In genomic region chr10:129096340-129096984, GRCh38 we compare ENCODE assay signal across 17 cellular contexts.
A peak's percentile ranks its signal among the peaks of the same experiment; 100 is the strongest.
DNase-seq lines count a peak whose midpoint lies in the region; ATAC-seq and TF ChIP-seq lines count a peak whose summit lies in the region.
"Had no signal": no experiment of that assay in that cellular context is flagged by ENCODE, and none has a peak within 500 bp of the region (broad histone marks: within the 10 kb centered on the region; RNA-seq: fewer than 3 reads in every experiment).

No MANE protein-coding gene starts in this region.

- no peaks in the 10 kb centered on the region for H3K9me3 Mint-ChIP-seq in chondrocyte (ENCODE audit: low read depth)
- no peaks in the 10 kb centered on the region for H3K9me3 Mint-ChIP-seq in activated CD4-positive, alpha-beta memory T cell treated with anti-CD3 and anti-CD28 coated beads for 36 hours
- H3K9me3 Mint-ChIP-seq: endodermal cell, immature natural killer cell had no signal

- CTCF ChIA-PET in activated CD4-positive, alpha-beta memory T cell treated with anti-CD3 and anti-CD28 coated beads for 36 hours (lab: Charles Lee): no interaction called here

- H3K4me3 ChIP-seq in tibial artery: no peak overlapping the region
- H3K4me3 ChIP-seq: ovary, upper lobe of left lung had no signal

- peaks cover 0 to 38% (median 32%) of the 10 kb centered on the region in 4 donors for H3K4me1 ChIP-seq in tibial artery

- intact Hi-C loops in tibial artery (cut with DNase I; ENCODE audit: low total_unique reads): no loop called here
- intact Hi-C loops in activated CD4-positive, alpha-beta memory T cell treated with anti-CD3 and anti-CD28 coated beads for 36 hours (cut with micrococcal nuclease): no loop called here

- peak overlapping the region; percentile 43 to 58 for H3K27ac ChIP-seq in tibial artery
- H3K27ac ChIP-seq: ovary, upper lobe of left lung had no signal

- H3K27me3 Mint-ChIP-seq in chondrocyte (ENCODE audit: low read depth): peaks cover 8% of the 10 kb centered on the region
- no peaks in the 10 kb centered on the region for H3K27me3 Mint-ChIP-seq in activated CD4-positive, alpha-beta memory T cell treated with anti-CD3 and anti-CD28 coated beads for 36 hours

- POLR2A ChIA-PET in activated CD4-positive, alpha-beta memory T cell treated with anti-CD3 and anti-CD28 coated beads for 36 hours (lab: Charles Lee): no interaction called here

- H3K4me3 Mint-ChIP-seq in chondrocyte (ENCODE audit: unreplicated experiment): peak overlapping the region; percentile 33
- H3K4me3 Mint-ChIP-seq in activated CD4-positive, alpha-beta memory T cell treated with anti-CD3 and anti-CD28 coated beads for 36 hours: no peak overlapping the region
- H3K4me3 Mint-ChIP-seq: endodermal cell, immature natural killer cell had no signal

- no peaks in the 10 kb centered on the region for H3K27me3 ChIP-seq in tibial artery
- H3K27me3 ChIP-seq: ovary, upper lobe of left lung had no signal

- H3K36me3 ChIP-seq in tibial artery: no peaks in the 10 kb centered on the region
- H3K36me3 ChIP-seq: ovary, upper lobe of left lung had no signal

- peak overlapping the region; percentile 93 for H3K27ac Mint-ChIP-seq in chondrocyte (ENCODE audit: unreplicated experiment)
- no peak overlapping the region for H3K27ac Mint-ChIP-seq in activated CD4-positive, alpha-beta memory T cell treated with anti-CD3 and anti-CD28 coated beads for 36 hours
- H3K27ac Mint-ChIP-seq: endodermal cell, immature natural killer cell had no signal

- H3K4me1 Mint-ChIP-seq in chondrocyte (ENCODE audit: low read depth): peaks cover 35% of the 10 kb centered on the region
- no peaks in the 10 kb centered on the region for H3K4me1 Mint-ChIP-seq in activated CD4-positive, alpha-beta memory T cell treated with anti-CD3 and anti-CD28 coated beads for 36 hours (ENCODE audit: low read depth)
- H3K4me1 Mint-ChIP-seq: endodermal cell had no signal

- no peaks in the 10 kb centered on the region for H3K9me3 ChIP-seq in tibial artery
- H3K9me3 ChIP-seq: ovary, upper lobe of left lung had no signal

- no peak for TF ChIP-seq CTCF in chondrocyte (IDR thresholded peaks at IDR 0.05)
- no peak for TF ChIP-seq CTCF in tibial artery (IDR thresholded peaks at IDR 0.05)

- DNase-seq in NCI-H1105 treated with DMSO at 0.1 percent for 48 hours (lab: John Stamatoyannopoulos, UW): peak; percentile 75
- DNase-seq in NCI-H1105 (lab: John Stamatoyannopoulos, UW): no peak
- DNase-seq in chondrocyte (ENCODE audit: low spot score): no peak
- DNase-seq in left lobe of liver (ENCODE audit: low spot score): peak; percentile 57
- peak; percentile 72 to 77 for DNase-seq in tibial artery
- DNase-seq in activated CD4-positive, alpha-beta memory T cell treated with anti-CD3 and anti-CD28 coated beads for 36 hours: no peak
- DNase-seq in activated effector memory CD4-positive, alpha-beta T cell treated with anti-CD3 and anti-CD28 coated beads, Interleukin-2, amount 50 U/mL, for 16 hours: no peak
- DNase-seq: 8988T; activated CD4-positive, alpha-beta T cell treated with anti-CD3 and anti-CD28 coated beads for 4 hours; DND-41; endodermal cell; immature natural killer cell; KBM-7; NCI-H524 had no signal

- no peaks in the 10 kb centered on the region for H3K36me3 Mint-ChIP-seq in chondrocyte (ENCODE audit: low read depth)
- no peaks in the 10 kb centered on the region for H3K36me3 Mint-ChIP-seq in activated CD4-positive, alpha-beta memory T cell treated with anti-CD3 and anti-CD28 coated beads for 36 hours
- H3K36me3 Mint-ChIP-seq: immature natural killer cell had no signal

- peak; percentile 85 for ATAC-seq in left lobe of liver
- ATAC-seq in HG03025 (IDR thresholded peaks at IDR 0.05; ENCODE audit: low FRiP score, unreplicated experiment): no peak

Comparison
In these comparisons a context has a peak if more than half of its experiments do, and no peak if none do; other contexts are left out.
1. DNase-seq: peak in NCI-H1105 treated with DMSO at 0.1 percent for 48 hours (single experiment), left lobe of liver (single experiment) and tibial artery (2 of 2); none in NCI-H1105 (single experiment), chondrocyte (single experiment), activated CD4-positive, alpha-beta memory T cell treated with anti-CD3 and anti-CD28 coated beads for 36 hours (single experiment) and activated effector memory CD4-positive, alpha-beta T cell treated with anti-CD3 and anti-CD28 coated beads, Interleukin-2, amount 50 U/mL, for 16 hours (single experiment).